Comparison of ENCODE assay signal across 8 cellular contexts in the genomic region with DNA sequence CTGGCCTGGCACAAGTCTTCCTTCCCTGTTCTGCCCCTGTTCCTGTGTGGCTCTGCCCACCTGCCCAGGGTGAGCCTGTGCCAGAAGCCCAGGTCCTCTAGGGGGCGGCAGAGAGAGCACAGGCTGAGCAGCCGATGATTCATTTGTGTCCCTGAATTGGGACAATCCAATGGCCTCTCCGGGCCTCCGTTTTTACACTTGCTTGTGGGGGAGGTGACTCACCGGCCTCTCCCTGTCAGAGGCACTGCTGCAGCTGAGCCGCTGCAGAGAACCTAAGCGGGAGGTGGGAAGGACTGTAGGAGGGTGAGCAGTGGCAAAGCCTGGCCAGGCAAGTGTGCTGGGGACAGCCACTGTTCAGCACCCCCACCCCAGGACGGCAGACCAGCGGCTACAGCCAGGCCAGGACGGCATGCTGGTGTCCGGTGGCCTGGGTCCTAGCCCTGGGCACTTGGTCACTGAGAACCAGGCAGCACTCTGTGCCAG.
A peak's percentile ranks its signal among the peaks of the same experiment; 100 is the strongest.
DNase-seq lines count a peak whose midpoint lies in the region; ATAC-seq, FAIRE-seq and TF ChIP-seq lines count a peak whose summit lies in the region.

No MANE protein-coding gene starts in this region.

- H3K4me3 ChIP-seq in DOHH2 (ENCODE audit: low read length) (no peak overlapping the region), Karpas-422 (ENCODE audit: low read length) (no peak overlapping the region), pancreas (peak overlapping the region in 1 of 4 donors; percentile 15), upper lobe of right lung (no peak overlapping the region)

- H3F3A ChIP-seq in DOHH2 (ENCODE audit: control insufficient read depth, insufficient read depth) = no peaks in the 10 kb centered on the region

- no peak overlapping the region for H3K27ac ChIP-seq in DOHH2 (ENCODE audit: low read depth, low read length)
- no peak overlapping the region for H3K27ac ChIP-seq in Karpas-422 (ENCODE audit: low read length)
- H3K27ac ChIP-seq in pancreas = no peak overlapping the region
- H3K27ac ChIP-seq in upper lobe of right lung = no peak overlapping the region

- ATAC-seq in pancreas (peak; percentile 94 to 98 (median 95)), upper lobe of right lung (peak; percentile 91)

- H3K36me3 ChIP-seq in DOHH2 (ENCODE audit: control insufficient read depth, low read length) (no peaks in the 10 kb centered on the region), Karpas-422 (ENCODE audit: insufficient read depth, low read length) (no peaks in the 10 kb centered on the region), pancreas (no peaks in the 10 kb centered on the region), upper lobe of right lung (no peaks in the 10 kb centered on the region)

- no peak overlapping the region for H3K9ac ChIP-seq in Karpas-422 (ENCODE audit: low read length)

- FAIRE-seq in RCC 7860 (lab: Jason Lieb, UNC) (peak; percentile 71), pancreas (lab: Jason Lieb, UNC) (no peak)

- peak; percentile 96 for TF ChIP-seq CTCF in DOHH2 (IDR thresholded peaks at IDR 0.05; ENCODE audit: low read depth, low read length, poor library complexity, severe bottlenecking)
- peak; percentile 65 to 75 (median 72) for TF ChIP-seq CTCF in pancreas (IDR thresholded peaks at IDR 0.05)
- TF ChIP-seq CTCF in upper lobe of right lung (IDR thresholded peaks at IDR 0.05) = peak; percentile 69

- WGBS in pancreas, 2 donors = 5% methylated on average over 11 of the region's 11 CpGs

- H3K9me3 ChIP-seq in DOHH2 (ENCODE audit: control insufficient read depth, insufficient read depth, low read length) (no peaks in the 10 kb centered on the region), Karpas-422 (ENCODE audit: low read length) (no peaks in the 10 kb centered on the region), pancreas (no peaks in the 10 kb centered on the region), upper lobe of right lung (no peaks in the 10 kb centered on the region)

- H2AFZ ChIP-seq in Karpas-422 (ENCODE audit: low read length) = no peak overlapping the region

- H4K20me1 ChIP-seq in DOHH2 (ENCODE audit: control insufficient read depth, insufficient read depth, low read depth, low read length) (no peaks in the 10 kb centered on the region), Karpas-422 (ENCODE audit: insufficient read depth, low read depth, low read length) (no peaks in the 10 kb centered on the region)

- intact Hi-C loops in pancreas (cut with DNase I) = no loop called here
- intact Hi-C loops in upper lobe of right lung (cut with DNase I) = no loop called here

- H3K9me2 ChIP-seq in DOHH2 (replicated peaks; ENCODE audit: control insufficient read depth, low read length) (no peaks in the 10 kb centered on the region), Karpas-422 (replicated peaks; ENCODE audit: insufficient read depth, low read length) (no peaks in the 10 kb centered on the region)

- DNase-seq in GOT3 (lab: John Stamatoyannopoulos, UW) = peak; percentile 2
- peak; percentile 83 for DNase-seq in Karpas-422
- peak; percentile 84 for DNase-seq in RCC 7860 (ENCODE audit: low spot score)
- peak; percentile 3 for DNase-seq in activated effector memory CD4-positive, alpha-beta T cell treated with Interleukin-2 at 50 U/mL for 16 hours
- peak; percentile 27 for DNase-seq in glomerular endothelial cell (ENCODE audit: extremely low read depth, low read depth, low spot score)
- DNase-seq in pancreas = peak; percentile 78 to 90 (median 87)
- DNase-seq in upper lobe of right lung = peak; percentile 86

- H3K4me1 ChIP-seq in DOHH2 (ENCODE audit: control insufficient read depth, low read length) (no peaks in the 10 kb centered on the region), Karpas-422 (ENCODE audit: low read length) (no peaks in the 10 kb centered on the region), pancreas (no peaks in the 10 kb centered on the region), upper lobe of right lung (peaks cover 6% of the 10 kb centered on the region)

- H3K27me3 ChIP-seq in DOHH2 (ENCODE audit: control insufficient read depth, low read length) = no peaks in the 10 kb centered on the region; the same call in 1 of the 2 replicates
- H3K27me3 ChIP-seq in Karpas-422 (ENCODE audit: low read length) = no peaks in the 10 kb centered on the region
- H3K27me3 ChIP-seq in pancreas = no peaks in the 10 kb centered on the region
- no peaks in the 10 kb centered on the region for H3K27me3 ChIP-seq in upper lobe of right lung

- H3K79me2 ChIP-seq in DOHH2 (ENCODE audit: control insufficient read depth, low read length) = no peaks in the 10 kb centered on the region
- H3K79me2 ChIP-seq in Karpas-422 (ENCODE audit: low read length) = no peaks in the 10 kb centered on the region

- no peak overlapping the region for H3K4me2 ChIP-seq in DOHH2 (ENCODE audit: low read length)
- no peak overlapping the region for H3K4me2 ChIP-seq in Karpas-422 (ENCODE audit: low read depth, low read length, poor library complexity, severe bottlenecking)

Comparison
In these comparisons a context has a peak if more than half of its experiments do, and no peak if none do; other contexts are left out.
1. DNase-seq: peak in every context shown above with its lines; median percentile 87 in pancreas; 86 in upper lobe of right lung; 84 in RCC 7860; 83 in Karpas-422; 27 in glomerular endothelial cell; 3 in activated effector memory CD4-positive, alpha-beta T cell treated with Interleukin-2 at 50 U/mL for 16 hours; 2 in GOT3.